8 cellular contexts compared by ENCODE assay signal in genomic region chr22:37953062-37953436, GRCh38. TPM values are rescaled to one million over a fixed set of nuclear protein-coding genes. Genes with fewer than 3 reads are reported as not detected.
DNase-seq lines count a peak whose midpoint lies in the region; ATAC-seq, FAIRE-seq and TF ChIP-seq lines count a peak whose summit lies in the region.

No MANE protein-coding gene starts in this region.

- DNase-seq in GM12878 (ENCODE audit: low read depth, low spot score) (no peak), left lung (no peak), thyroid gland (peak in 1 of 2 donors; percentile 8), NOMO-1 treated with dmso at 0.1 percent for 144 hours (lab: John Stamatoyannopoulos, UW; ENCODE audit: unreplicated experiment) (no peak), amniotic stem cell (lab: John Stamatoyannopoulos, UW) (no peak)
- DNase-seq in stimulated activated naive CD4-positive, alpha-beta T cell treated with Interleukin-2 at 50 U/mL for 16 hours (lab: John Stamatoyannopoulos, UW) = no peak

- POLR2A ChIA-PET in GM12878 (lab: Charles Lee) = interaction anchor here (1.0 to 1.6 kb wide), 3 partner anchors 10 to 231 kb away, joined by 4 to 6 read pairs (median 6); partner anchors contain the start of gene GCAT

- H3K4me1 ChIP-seq in GM12878 (ENCODE audit: control insufficient read depth, insufficient read depth, low read length) (peaks cover 4% of the 10 kb centered on the region; the same call in 1 of the 2 replicates), left lung (peaks cover 11 to 27% of the 10 kb centered on the region in 2 donors), thyroid gland (peaks cover 15 to 20% of the 10 kb centered on the region in 2 donors)

- no peak overlapping the region for H3K27ac ChIP-seq in GM12878 (ENCODE audit: control insufficient read depth, insufficient read depth)
- peak overlapping the region in 1 of 2 donors; percentile 70 for H3K27ac ChIP-seq in left lung
- H3K27ac ChIP-seq in thyroid gland = no peak overlapping the region

- no TSS peak for BruUV-seq in GM12878 (replicated peaks; lab: Mats Ljungman, UMichigan)

- H3K4me2 ChIP-seq in GM12878 (ENCODE audit: control insufficient read depth, insufficient read depth) = peak overlapping the region; percentile 100

- H3K79me2 ChIP-seq in GM12878 (ENCODE audit: control insufficient read depth, insufficient read depth, low read length) = peaks cover 15% of the 10 kb centered on the region

- ATAC-seq in GM18861 (IDR thresholded peaks at IDR 0.05; ENCODE audit: unreplicated experiment) (peak; percentile 39), HG03196 (IDR thresholded peaks at IDR 0.05; ENCODE audit: unreplicated experiment) (peak; percentile 7), GM12878 (peak; percentile 57), left lung (peak; percentile 65)

- peaks cover 1 to 10% of the 10 kb centered on the region in 2 experiments; a peak in 2 of 4 replicates for H3K36me3 ChIP-seq in GM12878 (ENCODE audit: control insufficient read depth in 2 of 2, insufficient read depth in 2 of 2, low read length in 1 of 2)
- H3K36me3 ChIP-seq in left lung = peaks cover 0 to 21% of the 10 kb centered on the region in 2 donors
- H3K36me3 ChIP-seq in thyroid gland = peaks cover 0 to 16% of the 10 kb centered on the region in 2 donors

- peak overlapping the region; percentile 81; the same call in 1 of the 2 replicates for H3K9ac ChIP-seq in GM12878 (ENCODE audit: control insufficient read depth, insufficient read depth, low read length)

- SMC1A ChIA-PET in GM12878 (lab: Charles Lee; ENCODE audit: uncharacterized antibody, unreplicated experiment) = interaction anchor here (1.1 to 2.7 kb wide), 3 partner anchors 12 to 103 kb away, joined by 3 to 15 read pairs (median 4); no protein-coding TSS in a partner anchor

- H3K4me3 ChIP-seq in GM12878 (peak overlapping the region; percentile 89), left lung (peak overlapping the region; percentile 88 to 90), thyroid gland (replicated peaks in 1 of 3) (peak overlapping the region; percentile 61 to 78 (median 69))

- H3K27me3 ChIP-seq in GM12878 (replicated peaks in 1 of 2; ENCODE audit: control insufficient read depth in 2 of 2, insufficient read depth in 2 of 2, low read length in 1 of 2) = 0 out of 4 replicates have a peak, but pooled peaks cover 0 to 1% of the 10 kb centered on the region in 2 experiments
- peaks cover 0 to 14% of the 10 kb centered on the region in 2 donors for H3K27me3 ChIP-seq in left lung
- no peaks in the 10 kb centered on the region for H3K27me3 ChIP-seq in thyroid gland

- in situ Hi-C loops in GM12878 (cut with MboI) = no loop called here

- TF ChIP-seq RAD21 in GM12878 (IDR thresholded peaks at IDR 0.05; ENCODE audit: insufficient read depth, low read depth, low read length) = no peak

- H3K9me3 ChIP-seq in GM12878 (replicated peaks; ENCODE audit: control insufficient read depth, insufficient read depth, low read length) = no peaks in the 10 kb centered on the region
- no peaks in the 10 kb centered on the region for H3K9me3 ChIP-seq in left lung
- no peaks in the 10 kb centered on the region for H3K9me3 ChIP-seq in thyroid gland

- CTCF ChIA-PET in GM12878 (lab: Yijun Ruan, JAX) = interaction anchor here (0.9 to 4.8 kb wide), 5 partner anchors 13 to 385 kb away, joined by 3 to 42 read pairs (median 6); no protein-coding TSS in a partner anchor

- no peaks in the 10 kb centered on the region for H4K20me1 ChIP-seq in GM12878 (ENCODE audit: control insufficient read depth, insufficient read depth)

- no peak for TF ChIP-seq CTCF in GM12878 (IDR thresholded peaks at IDR 0.05 in 2 of 3, conservative IDR thresholded peaks at IDR 0.05 in 1 of 3; ENCODE audit: control insufficient read depth in 2 of 3, extremely low read depth in 1 of 3, insufficient read depth in 1 of 3, low read depth in 3 of 3, low read length in 3 of 3)
- no peak for TF ChIP-seq CTCF in left lung (IDR thresholded peaks at IDR 0.05)
- TF ChIP-seq CTCF in thyroid gland (IDR thresholded peaks at IDR 0.05) = no peak

- TF ChIP-seq EP300 in GM12878 (IDR thresholded peaks at IDR 0.05; ENCODE audit: borderline replicate concordance in 1 of 2, control insufficient read depth in 1 of 2, low read depth in 2 of 2, low read length in 2 of 2) = no peak

- no peak for FAIRE-seq in GM12878 (lab: Jason Lieb, UNC)

- H2AFZ ChIP-seq in GM12878 (ENCODE audit: control insufficient read depth, low read depth, low read length) = peak overlapping the region; percentile 91

- 1% methylated on average over 13 of the region's 13 CpGs for WGBS in GM12878 (ENCODE audit: insufficient coverage, insufficient replicate concordance, low lambda C conversion rate, missing lambda C conversion rate)
- WGBS in thyroid gland, 2 donors = 2% methylated on average over 7 to 13 of the region's 13 CpGs

- RAD21 ChIA-PET in GM12878 (lab: Charles Lee; ENCODE audit: unreplicated experiment) = interaction anchor here (0.8 to 2.5 kb wide), 4 partner anchors 13 to 292 kb away, joined by 3 to 7 read pairs (median 3); partner anchors contain the start of gene ANKRD54

- TF ChIP-seq POLR2A in GM12878 (IDR thresholded peaks at IDR 0.05; ENCODE audit: low read depth, low read length) = no peak
- no peak for TF ChIP-seq POLR2A in thyroid gland (IDR thresholded peaks at IDR 0.05)

- intact Hi-C loops in GM12878 (cut with micrococcal nuclease; ENCODE audit: unreplicated experiment) (no loop called here), left lung (cut with DNase I) (no loop called here), thyroid gland (cut with DNase I) (no loop called here)

RNA-seq across cellular contexts. Expression of gene C22orf23, which starts 0.4 kb away (rescaled TPM):
- not detected in 2 replicates for total RNA-seq in GM12878 (2013; cell fraction: nucleolus; rRNA removed)
- total RNA-seq in GM12878 (2014; rRNA removed) (0.11 TPM in 1 of 2 replicates, not detected in the other), GM12878 (2014; rRNA removed; fragmentation: Illumina TruSeq; extraction: Trizol) (0.14 TPM in 1 of 2 replicates, not detected in the other), GM12878 (2021) (not detected in 2 replicates), left lung (under 1 TPM; 0.26 to 0.65 TPM), thyroid gland (1 to 10 TPM in 1 of 4 donors, under 1 TPM in 3; 0.59 to 1.7 (median 0.73) TPM)
- not detected for polyA plus RNA-seq in GM12878 (2011; ENCODE audit: low read depth)
- polyA plus RNA-seq in GM12878 (2011; rRNA removed) (0.10 and 0.17 TPM in 2 replicates), GM12878 (2014; fragmentation: Illumina TruSeq; extraction: Trizol) (0.04 TPM in 1 of 2 replicates, not detected in the other), GM12878 (2014; fragmentation: Nextera tagmentation; extraction: Ambion mirVana) (not detected), GM12878 (2014; rRNA removed) (0.11 TPM in 1 of 2 replicates, not detected in the other), GM12878 (2016; fragmentation: Nextera tagmentation; extraction: Ambion mirVana) (under 1 TPM; 0.11 to 0.38 TPM)
- 0.06 and 0.10 TPM in 2 replicates for polyA plus RNA-seq in GM12878 (2011; cell fraction: cytosol; rRNA removed)
- 0.07 and 0.21 TPM in 2 replicates for polyA plus RNA-seq in GM12878 (2011; cell fraction: nucleus; rRNA removed)
- polyA plus RNA-seq in GM12878 (2012) = 0.18 and 0.24 TPM in 2 replicates
- not detected in 2 replicates for polyA minus RNA-seq in GM12878 (2011; rRNA and poly(A)+ RNA removed)
- polyA minus RNA-seq in GM12878 (2011; cell fraction: cytosol; rRNA and poly(A)+ RNA removed) = not detected in 2 replicates
- 0.24 TPM in 1 of 2 replicates, not detected in the other for polyA minus RNA-seq in GM12878 (2011; cell fraction: nucleus; rRNA and poly(A)+ RNA removed)

RNA-seq across cellular contexts. Expression of gene POLR2F, which starts 0.5 kb away (rescaled TPM):
- total RNA-seq in GM12878 (2013; cell fraction: nucleolus; rRNA removed) = 33.4 and 34.0 TPM in 2 replicates
- 71.9 and 93.2 TPM in 2 replicates for total RNA-seq in GM12878 (2014; rRNA removed)
- 70.3 and 78.3 TPM in 2 replicates for total RNA-seq in GM12878 (2014; rRNA removed; fragmentation: Illumina TruSeq; extraction: Trizol)
- total RNA-seq in GM12878 (2021) = 86.8 and 86.9 TPM in 2 replicates
- polyA plus RNA-seq in GM12878 (2011; ENCODE audit: low read depth) = 24.3 TPM
- 67.4 and 90.7 TPM in 2 replicates for polyA plus RNA-seq in GM12878 (2011; rRNA removed)
- polyA plus RNA-seq in GM12878 (2011; cell fraction: cytosol; rRNA removed) = 96.3 and 137 TPM in 2 replicates
- polyA plus RNA-seq in GM12878 (2011; cell fraction: nucleus; rRNA removed) = 54.2 and 86.7 TPM in 2 replicates
- polyA plus RNA-seq in GM12878 (2012) = 57.8 and 79.2 TPM in 2 replicates
- 23.2 and 86.8 TPM in 2 replicates for polyA plus RNA-seq in GM12878 (2014; fragmentation: Illumina TruSeq; extraction: Trizol)
- polyA plus RNA-seq in GM12878 (2014; fragmentation: Nextera tagmentation; extraction: Ambion mirVana) = 100 to 1,000 TPM; 109 to 133 TPM
- polyA plus RNA-seq in GM12878 (2014; rRNA removed) = 165 and 203 TPM in 2 replicates
- 100 to 1,000 TPM; 209 to 218 TPM for polyA plus RNA-seq in GM12878 (2016; fragmentation: Nextera tagmentation; extraction: Ambion mirVana)
- 12.5 and 12.9 TPM in 2 replicates for polyA minus RNA-seq in GM12878 (2011; rRNA and poly(A)+ RNA removed)
- 12.1 and 14.2 TPM in 2 replicates for polyA minus RNA-seq in GM12878 (2011; cell fraction: cytosol; rRNA and poly(A)+ RNA removed)
- polyA minus RNA-seq in GM12878 (2011; cell fraction: nucleus; rRNA and poly(A)+ RNA removed) = 4.1 and 10.6 TPM in 2 replicates
- total RNA-seq in left lung = 10 to 100 TPM; 58.3 to 64.9 TPM
- 10 to 100 TPM; 19.7 to 88.9 (median 55.2) TPM for total RNA-seq in thyroid gland

RNA-seq across cellular contexts. Expression of gene SOX10, which starts 31.3 kb away (rescaled TPM):
- total RNA-seq in GM12878 (2013; cell fraction: nucleolus; rRNA removed) = not detected in 2 replicates
- not detected in 2 replicates for total RNA-seq in GM12878 (2014; rRNA removed)
- total RNA-seq in GM12878 (2014; rRNA removed; fragmentation: Illumina TruSeq; extraction: Trizol) = not detected in 2 replicates
- total RNA-seq in GM12878 (2021) = not detected in 2 replicates
- polyA plus RNA-seq in GM12878 (2011; ENCODE audit: low read depth) = not detected
- polyA plus RNA-seq in GM12878 (2011; rRNA removed) = not detected in 2 replicates
- polyA plus RNA-seq in GM12878 (2011; cell fraction: cytosol; rRNA removed) = not detected in 2 replicates
- polyA plus RNA-seq in GM12878 (2011; cell fraction: nucleus; rRNA removed) = not detected in 2 replicates
- 0.11 TPM in 1 of 2 replicates, not detected in the other for polyA plus RNA-seq in GM12878 (2012)
- not detected in 2 replicates for polyA plus RNA-seq in GM12878 (2014; fragmentation: Illumina TruSeq; extraction: Trizol)
- polyA plus RNA-seq in GM12878 (2014; fragmentation: Nextera tagmentation; extraction: Ambion mirVana) = not detected
- not detected in 2 replicates for polyA plus RNA-seq in GM12878 (2014; rRNA removed)
- under 1 TPM in 1 of 2 experiments, not detected in 1; 0.05 TPM for polyA plus RNA-seq in GM12878 (2016; fragmentation: Nextera tagmentation; extraction: Ambion mirVana)
- not detected in 2 replicates for polyA minus RNA-seq in GM12878 (2011; rRNA and poly(A)+ RNA removed)
- polyA minus RNA-seq in GM12878 (2011; cell fraction: cytosol; rRNA and poly(A)+ RNA removed) = not detected in 2 replicates
- polyA minus RNA-seq in GM12878 (2011; cell fraction: nucleus; rRNA and poly(A)+ RNA removed) = not detected in 2 replicates
- total RNA-seq in left lung = not detected
- total RNA-seq in thyroid gland = under 1 TPM in 1 of 4 donors, not detected in 3; 0.34 TPM

RNA-seq across cellular contexts. Expression of gene MICALL1, which starts 47.0 kb away (rescaled TPM):
- 17.2 and 20.1 TPM in 2 replicates for total RNA-seq in GM12878 (2013; cell fraction: nucleolus; rRNA removed)
- total RNA-seq in GM12878 (2014; rRNA removed) (11.6 and 15.0 TPM in 2 replicates), GM12878 (2014; rRNA removed; fragmentation: Illumina TruSeq; extraction: Trizol) (8.6 and 8.8 TPM in 2 replicates), GM12878 (2021) (26.0 and 30.7 TPM in 2 replicates), left lung (10 to 100 TPM; 35.8 to 36.8 TPM), thyroid gland (10 to 100 TPM; 22.2 to 48.3 (median 30.8) TPM)
- 4.6 TPM for polyA plus RNA-seq in GM12878 (2011; ENCODE audit: low read depth)
- polyA plus RNA-seq in GM12878 (2011; rRNA removed) (3.4 and 6.3 TPM in 2 replicates), GM12878 (2014; fragmentation: Illumina TruSeq; extraction: Trizol) (7.7 and 12.5 TPM in 2 replicates), GM12878 (2014; fragmentation: Nextera tagmentation; extraction: Ambion mirVana) (1 to 10 TPM in 1 of 2 experiments, under 1 TPM in 1; 0.72 to 2.0 TPM), GM12878 (2014; rRNA removed) (12.2 and 15.8 TPM in 2 replicates), GM12878 (2016; fragmentation: Nextera tagmentation; extraction: Ambion mirVana) (1 to 10 TPM; 2.5 to 6.9 TPM)
- 9.6 and 12.2 TPM in 2 replicates for polyA plus RNA-seq in GM12878 (2011; cell fraction: cytosol; rRNA removed)
- polyA plus RNA-seq in GM12878 (2011; cell fraction: nucleus; rRNA removed) = 12.7 and 20.2 TPM in 2 replicates
- 6.8 and 9.8 TPM in 2 replicates for polyA plus RNA-seq in GM12878 (2012)
- polyA minus RNA-seq in GM12878 (2011; rRNA and poly(A)+ RNA removed) = 8.4 and 21.8 TPM in 2 replicates
- polyA minus RNA-seq in GM12878 (2011; cell fraction: cytosol; rRNA and poly(A)+ RNA removed) = 11.4 and 12.1 TPM in 2 replicates
- polyA minus RNA-seq in GM12878 (2011; cell fraction: nucleus; rRNA and poly(A)+ RNA removed) = 5.7 and 12.5 TPM in 2 replicates

Comparison
In these comparisons a context has a peak if more than half of its experiments do, and no peak if none do; other contexts are left out.
1. ATAC-seq: peak in every context shown above with its lines; median percentile 65 in left lung; 57 in GM12878; 39 in GM18861; 7 in HG03196.